ENCODE assay signal across 8 cellular contexts in the genomic region with DNA sequence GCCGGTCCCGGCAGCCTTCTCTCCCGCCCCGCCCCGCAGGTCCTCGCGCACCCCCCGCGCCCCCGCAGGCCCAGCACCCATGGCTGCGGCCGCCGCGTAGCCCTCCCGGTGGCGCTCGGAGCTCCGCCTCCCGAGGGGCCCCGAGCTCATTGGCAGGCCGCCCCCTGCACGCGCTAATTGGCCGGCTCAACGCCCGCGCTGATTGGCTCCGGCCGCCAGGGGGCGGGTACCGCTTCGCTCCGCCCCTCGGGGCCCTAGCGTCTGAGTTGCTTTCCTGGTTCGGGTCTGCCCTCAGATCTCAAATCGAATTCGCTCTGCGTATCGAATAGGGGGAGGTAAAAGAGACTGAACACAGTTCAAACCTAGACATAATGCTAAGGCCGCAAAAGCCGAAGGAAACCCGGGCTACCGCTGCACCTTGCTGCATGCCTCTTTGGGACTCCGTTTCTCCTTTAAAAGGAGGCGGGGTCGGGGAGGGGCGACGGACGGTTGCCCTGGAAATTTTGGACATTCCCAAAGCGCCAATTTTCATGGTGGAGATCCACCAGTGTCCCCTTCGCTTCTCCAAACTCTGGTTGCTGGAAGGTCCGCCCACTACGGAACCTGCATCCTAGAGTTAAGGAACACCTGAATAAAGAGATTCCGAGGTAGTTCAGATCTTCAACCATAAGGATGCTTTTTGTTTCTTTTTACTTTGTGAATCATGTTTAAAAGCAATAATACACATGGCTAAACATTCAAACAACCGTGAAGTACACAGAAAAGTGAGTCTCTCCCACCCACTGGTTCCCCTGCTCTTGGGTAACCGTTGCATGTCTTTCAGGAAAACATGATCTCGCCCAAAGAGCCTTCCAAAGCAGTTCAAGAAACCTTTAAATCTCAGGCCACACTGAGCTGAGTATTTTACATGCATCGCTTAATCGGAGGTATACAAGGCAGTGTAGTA. TPM values are rescaled to one million over a fixed set of nuclear protein-coding genes. Genes with fewer than 3 reads are reported as not detected.
DNase-seq lines count a peak whose midpoint lies in the region; ATAC-seq, FAIRE-seq and TF ChIP-seq lines count a peak whose summit lies in the region.

A gene (minus strand): TSS at position 117 of the 946 bp plus-strand sequence. CDS start 463 bp downstream, outside the sequence.

- POLR2A ChIA-PET in A549 (lab: Yijun Ruan, JAX): interaction anchor here (0.5 to 1.8 kb wide), 5 partner anchors 11 to 313 kb away, joined by 3 to 9 read pairs (median 3); a partner anchor contains a TSS

- peak within 1 kb of the TSS; percentile 90 for H3K4me2 ChIP-seq in A549

- intact Hi-C loops in breast epithelium (cut with DNase I; ENCODE audit: low total_unique reads): no loop called here

- H3K4me3 ChIP-seq in A549 (peak within 1 kb of the TSS; percentile 87), WERI-Rb-1 (ENCODE audit: low read depth, low read length) (peak within 1 kb of the TSS; percentile 61), breast epithelium (peak within 1 kb of the TSS; percentile 72 to 94 (median 73))

- CTCF ChIA-PET in A549 (lab: Yijun Ruan, JAX): interaction anchor here (0.6 to 2.7 kb wide), 4 partner anchors 11 to 80 kb away, joined by 3 to 10 read pairs (median 3); no protein-coding TSS in a partner anchor

- TF ChIP-seq RAD21 in A549 (conservative IDR thresholded peaks at IDR 0.05 in 1 of 2, IDR thresholded peaks at IDR 0.05 in 1 of 2): no peak

- no peak for FAIRE-seq in A549 (lab: Jason Lieb, UNC)

- ATAC-seq in A549: peak; percentile 77 to 88
- peak; percentile 47 for ATAC-seq in HG03066 (IDR thresholded peaks at IDR 0.05; ENCODE audit: low read depth, unreplicated experiment)

- peak within 1 kb of the TSS; percentile 66 to 91 for H3K27ac ChIP-seq in A549
- H3K27ac ChIP-seq in WERI-Rb-1: peak within 1 kb of the TSS; percentile 50
- H3K27ac ChIP-seq in breast epithelium: peak within 1 kb of the TSS; percentile 83 to 84

- WGBS in A549 (ENCODE audit: missing lambda C conversion rate): 17% methylated on average over 29 of the region's 60 CpGs

- H3K36me3 ChIP-seq in WERI-Rb-1 (peaks cover 16% of the 10 kb centered on the region), breast epithelium (no peaks in the 10 kb centered on the region)

- H3K4me1 ChIP-seq in A549 (peaks cover 32% of the 10 kb centered on the region), breast epithelium (peaks cover 19 to 47% of the 10 kb centered on the region in 2 donors)

- TF ChIP-seq CTCF in A549 (IDR thresholded peaks at IDR 0.05) (no peak), WERI-Rb-1 (IDR thresholded peaks at IDR 0.05; ENCODE audit: low read depth, low read length) (no peak), breast epithelium (IDR thresholded peaks at IDR 0.05) (peak in 1 of 3 donors; percentile 67)

- H3K9me3 ChIP-seq in A549 (no peaks in the 10 kb centered on the region), WERI-Rb-1 (ENCODE audit: severe bottlenecking) (no peaks in the 10 kb centered on the region), breast epithelium (no peaks in the 10 kb centered on the region)

- no peak for TF ChIP-seq EP300 in A549 (IDR thresholded peaks at IDR 0.05)

- DNase-seq in A549 (ENCODE audit: low read depth in 1 of 2, low spot score in 1 of 2) (peak; percentile 87 to 98), NCI-H2171 treated with DMSO at 0.1 percent for 48 hours (lab: John Stamatoyannopoulos, UW) (peak; percentile 91), WERI-Rb-1 (peak; percentile 93), breast epithelium (ENCODE audit: low spot score in 2 of 2) (peak; percentile 91 to 93), iPS-NIHi7 (ENCODE audit: extremely low spot score) (peak; percentile 99), smooth muscle cell of the brain vasculature (ENCODE audit: low read depth, low spot score) (peak; percentile 61)

- no peaks in the 10 kb centered on the region for H3K27me3 ChIP-seq in WERI-Rb-1 (ENCODE audit: insufficient read depth, low read depth, severe bottlenecking)
- no peaks in the 10 kb centered on the region for H3K27me3 ChIP-seq in breast epithelium

- TF ChIP-seq POLR2A in A549 (IDR thresholded peaks at IDR 0.05; ENCODE audit: low read length) (peak; percentile 68), GM18526 (IDR thresholded peaks at IDR 0.05; ENCODE audit: extremely low read depth, insufficient read length) (peak; percentile 65), breast epithelium (IDR thresholded peaks at IDR 0.05) (no peak)

TF ChIP-seq in A549, 52 proteins besides CTCF, POLR2A, EP300 and RAD21:
- no peak for TF ChIP-seq ESRRA (IDR thresholded peaks at IDR 0.05; ENCODE audit: borderline replicate concordance, low read length)
- TF ChIP-seq, protein P1, sequence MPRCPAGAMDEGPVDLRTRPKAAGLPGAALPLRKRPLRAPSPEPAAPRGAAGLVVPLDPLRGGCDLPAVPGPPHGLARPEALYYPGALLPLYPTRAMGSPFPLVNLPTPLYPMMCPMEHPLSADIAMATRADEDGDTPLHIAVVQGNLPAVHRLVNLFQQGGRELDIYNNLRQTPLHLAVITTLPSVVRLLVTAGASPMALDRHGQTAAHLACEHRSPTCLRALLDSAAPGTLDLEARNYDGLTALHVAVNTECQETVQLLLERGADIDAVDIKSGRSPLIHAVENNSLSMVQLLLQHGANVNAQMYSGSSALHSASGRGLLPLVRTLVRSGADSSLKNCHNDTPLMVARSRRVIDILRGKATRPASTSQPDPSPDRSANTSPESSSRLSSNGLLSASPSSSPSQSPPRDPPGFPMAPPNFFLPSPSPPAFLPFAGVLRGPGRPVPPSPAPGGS (IDR thresholded peaks at IDR 0.05): peak; percentile 50; the same call in 1 of the 3 replicates
- TF ChIP-seq HDAC2 (IDR thresholded peaks at IDR 0.05): no peak
- no peak for TF ChIP-seq RFX5 (IDR thresholded peaks at IDR 0.05)
- TF ChIP-seq FOSB (CRISPR knock-in tag; IDR thresholded peaks at IDR 0.05): no peak
- no peak for TF ChIP-seq MAZ (IDR thresholded peaks at IDR 0.05; ENCODE audit: borderline replicate concordance, low read depth, low read length)
- TF ChIP-seq PHF8 (IDR thresholded peaks at IDR 0.05; ENCODE audit: borderline replicate concordance, low read depth): 0 out of 2 replicates have a peak, but pooled peaks have one; percentile 4
- TF ChIP-seq KDM1A (IDR thresholded peaks at IDR 0.05; ENCODE audit: low read depth): no peak
- TF ChIP-seq HEYL (CRISPR knock-in tag; IDR thresholded peaks at IDR 0.05): no peak
- no peak for TF ChIP-seq TP53 (CRISPR knock-in tag; IDR thresholded peaks at IDR 0.05)
- TF ChIP-seq, protein P2, sequence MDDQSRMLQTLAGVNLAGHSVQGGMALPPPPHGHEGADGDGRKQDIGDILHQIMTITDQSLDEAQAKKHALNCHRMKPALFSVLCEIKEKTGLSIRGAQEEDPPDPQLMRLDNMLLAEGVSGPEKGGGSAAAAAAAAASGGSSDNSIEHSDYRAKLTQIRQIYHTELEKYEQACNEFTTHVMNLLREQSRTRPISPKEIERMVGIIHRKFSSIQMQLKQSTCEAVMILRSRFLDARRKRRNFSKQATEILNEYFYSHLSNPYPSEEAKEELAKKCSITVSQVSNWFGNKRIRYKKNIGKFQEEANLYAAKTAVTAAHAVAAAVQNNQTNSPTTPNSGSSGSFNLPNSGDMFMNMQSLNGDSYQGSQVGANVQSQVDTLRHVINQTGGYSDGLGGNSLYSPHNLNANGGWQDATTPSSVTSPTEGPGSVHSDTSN (IDR thresholded peaks at IDR 0.05): no peak
- no peak for TF ChIP-seq RNF2 (IDR thresholded peaks at IDR 0.05; ENCODE audit: borderline replicate concordance, low read depth)
- TF ChIP-seq CBX8 (IDR thresholded peaks at IDR 0.05): no peak
- TF ChIP-seq JUN (IDR thresholded peaks at IDR 0.05): peak in 1 of 2 experiments; percentile 64; a peak in 2 of 5 replicates
- no peak for TF ChIP-seq HOXB13 (CRISPR knock-in tag; IDR thresholded peaks at IDR 0.05; ENCODE audit: low read depth)
- TF ChIP-seq CHD2 (IDR thresholded peaks at IDR 0.05; ENCODE audit: low read length, partially characterized antibody): no peak

RNA-seq across cellular contexts. Expression of the gene that starts here (rescaled TPM):
- polyA plus RNA-seq in A549 (2011; rRNA removed) (22.0 and 27.1 TPM in 2 replicates), A549 (2017; fragmentation: RNase III; extraction: RNeasy Plus Mini Kit Qiagen cat#74134 plus additional on column Dnase treatment) (31.9 to 34.0 TPM (median 33.0 TPM) in 3 replicates)
- 45.9 and 57.8 TPM in 2 replicates for polyA plus RNA-seq in A549 (2012; cell fraction: cytosol; rRNA removed)
- polyA plus RNA-seq in A549 (2012; cell fraction: nucleus; rRNA removed): 45.3 and 46.2 TPM in 2 replicates
- 16.8 and 26.1 TPM in 2 replicates for polyA minus RNA-seq in A549 (2011; rRNA and poly(A)+ RNA removed)
- 10 to 100 TPM; 50.3 to 88.5 (median 52.8) TPM for total RNA-seq in breast epithelium

Comparison
In these comparisons a context has a peak if more than half of its experiments do, and no peak if none do; other contexts are left out.
1. Peak in every context shown above with its lines: DNase-seq, ATAC-seq, H3K4me3 ChIP-seq and H3K27ac ChIP-seq.